In the genomic region with DNA sequence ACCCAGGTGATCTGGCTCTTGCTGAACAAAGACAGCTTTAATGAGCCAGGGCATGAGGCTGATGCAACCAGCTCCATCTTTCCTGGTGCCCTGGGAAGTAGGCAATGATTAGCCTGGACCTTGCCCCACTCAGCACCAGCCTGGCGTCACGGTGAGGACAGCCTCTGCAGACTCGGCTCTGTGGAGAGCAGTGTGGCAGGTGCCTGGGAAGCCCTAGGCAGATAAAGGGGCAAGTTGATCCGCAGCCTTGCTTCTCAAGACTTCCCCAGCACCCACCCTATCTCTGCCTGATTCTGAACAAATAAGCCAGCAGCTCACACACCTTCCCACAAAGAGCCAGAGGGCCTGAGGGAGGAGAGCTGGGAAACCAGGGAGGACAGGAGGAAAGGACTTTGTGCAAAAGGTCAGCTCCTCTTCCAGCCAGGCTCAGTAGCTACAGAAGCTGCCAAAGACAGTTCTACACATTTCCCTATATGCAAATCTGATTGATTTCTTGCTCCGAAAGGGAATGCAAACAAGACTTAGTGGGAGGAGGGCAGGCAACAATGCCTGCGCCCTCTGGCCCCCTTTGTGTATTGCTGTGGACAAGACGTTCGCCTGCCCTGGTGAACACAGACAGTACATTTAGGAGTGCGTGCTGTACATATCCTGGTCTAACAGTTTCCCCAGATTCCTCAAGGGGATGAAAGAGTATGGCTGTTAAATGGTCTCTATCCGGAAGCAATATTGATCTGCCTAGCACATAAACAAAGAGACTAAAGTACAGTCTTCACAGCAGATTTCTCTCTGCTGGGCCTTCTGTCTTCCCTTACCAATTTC, we compare ENCODE assay signal across 10 cellular contexts.
DNase-seq lines count a peak whose midpoint lies in the region; ATAC-seq and TF ChIP-seq lines count a peak whose summit lies in the region.
"Had no signal": no experiment of that assay in that cellular context is flagged by ENCODE, and none has a peak within 500 bp of the region (broad histone marks: within the 10 kb centered on the region; RNA-seq: fewer than 3 reads in every experiment).

No MANE protein-coding gene starts in this region.

- TF ChIP-seq CTCF in SK-N-SH (IDR thresholded peaks at IDR 0.05) (no peak), mammary epithelial cell (conservative IDR thresholded peaks at IDR 0.05 in 1 of 2, IDR thresholded peaks at IDR 0.05 in 1 of 2; ENCODE audit: extremely low read depth in 1 of 2, insufficient read depth in 1 of 2, low read depth in 1 of 2, low read length in 2 of 2) (no peak), mucosa of descending colon (IDR thresholded peaks at IDR 0.05) (no peak), vagina (IDR thresholded peaks at IDR 0.05) (no peak)

- TF ChIP-seq EP300 in SK-N-SH (IDR thresholded peaks at IDR 0.05; ENCODE audit: borderline replicate concordance in 1 of 2, low read depth in 1 of 2, low read length in 1 of 2): no peak

- H2AFZ ChIP-seq in SK-N-SH (ENCODE audit: low read depth) (no peak overlapping the region), mammary epithelial cell (ENCODE audit: low read depth, low read length) (no peak overlapping the region)

- no peaks in the 10 kb centered on the region for H3K9me2 ChIP-seq in SK-N-SH

- H4K20me1 ChIP-seq in SK-N-SH (ENCODE audit: insufficient read depth): peaks cover 16% of the 10 kb centered on the region; the same call in 1 of the 2 replicates
- peaks cover 2% of the 10 kb centered on the region for H4K20me1 ChIP-seq in mammary epithelial cell (ENCODE audit: insufficient read depth, low read length)

- H3K4me1 Mint-ChIP-seq in activated naive CD8-positive, alpha-beta T cell treated with anti-CD3 and anti-CD28 coated beads, Interleukin-2, amount 50 U/mL, for 24 hours: peaks cover 26% of the 10 kb centered on the region

- intact Hi-C loops in mammary epithelial cell (cut with micrococcal nuclease) (loop anchor here (5.0 kb wide), 1 partner anchor 171 kb away; the partner anchor contains the start of gene FNBP1L), mucosa of descending colon (cut with DNase I, micrococcal nuclease) (no loop called here), vagina (cut with DNase I) (no loop called here), posterior vena cava (cut with DNase I) (no loop called here)

- peak overlapping the region; percentile 60 for H3K4me2 ChIP-seq in SK-N-SH
- peak overlapping the region; percentile 76 for H3K4me2 ChIP-seq in mammary epithelial cell (ENCODE audit: insufficient read depth, low read depth, low read length)

- H3K36me3 ChIP-seq in SK-N-SH (replicated peaks in 1 of 2; ENCODE audit: control insufficient read depth in 1 of 2, insufficient read depth in 2 of 2, low read length in 1 of 2) (no peaks in the 10 kb centered on the region), mammary epithelial cell (ENCODE audit: insufficient read depth, low read length) (peaks cover 8% of the 10 kb centered on the region), mucosa of descending colon (ENCODE audit: low read depth) (no peaks in the 10 kb centered on the region), vagina (no peaks in the 10 kb centered on the region)

- no peaks in the 10 kb centered on the region for H3K9me3 Mint-ChIP-seq in activated naive CD8-positive, alpha-beta T cell treated with anti-CD3 and anti-CD28 coated beads, Interleukin-2, amount 50 U/mL, for 24 hours
- H3K9me3 Mint-ChIP-seq: naive thymus-derived CD4-positive, alpha-beta T cell had no signal

- peaks cover 5% of the 10 kb centered on the region for H3K27me3 Mint-ChIP-seq in activated naive CD8-positive, alpha-beta T cell treated with anti-CD3 and anti-CD28 coated beads, Interleukin-2, amount 50 U/mL, for 24 hours

- H3K27me3 ChIP-seq in SK-N-SH (ENCODE audit: insufficient read depth) (no peaks in the 10 kb centered on the region), mammary epithelial cell (ENCODE audit: insufficient read depth, low read length) (no peaks in the 10 kb centered on the region), vagina (no peaks in the 10 kb centered on the region)

- no TSS peak for BruUV-seq in mammary epithelial cell (replicated peaks; lab: Mats Ljungman, UMichigan)

- ATAC-seq in SK-N-SH treated with all-trans-retinoic acid at 6 μM for 48 hours (no peak), mucosa of descending colon (peak; percentile 84)
- no peak for ATAC-seq in activated naive CD8-positive, alpha-beta T cell treated with anti-CD3 and anti-CD28 coated beads, Interleukin-2, amount 50 U/mL, for 24 hours
- ATAC-seq: naive thymus-derived CD4-positive, alpha-beta T cell had no signal

- peaks cover 98% of the 10 kb centered on the region for H3K79me2 ChIP-seq in SK-N-SH (ENCODE audit: insufficient read depth)
- peaks cover 97% of the 10 kb centered on the region for H3K79me2 ChIP-seq in mammary epithelial cell (ENCODE audit: insufficient read depth, low read length)

- no peak for TF ChIP-seq POLR2A in vagina (IDR thresholded peaks at IDR 0.05)

- no peak overlapping the region for H3K27ac Mint-ChIP-seq in activated naive CD8-positive, alpha-beta T cell treated with anti-CD3 and anti-CD28 coated beads, Interleukin-2, amount 50 U/mL, for 24 hours
- H3K27ac Mint-ChIP-seq: naive thymus-derived CD4-positive, alpha-beta T cell had no signal

- in situ Hi-C loops in mammary epithelial cell (cut with MboI; ENCODE audit: low sequenced_read_pairs in 2 of 2): no loop called here

- no peak for TF ChIP-seq RAD21 in SK-N-SH (IDR thresholded peaks at IDR 0.05; ENCODE audit: low read length)

- peak overlapping the region; percentile 97 to 98 for H3K27ac ChIP-seq in SK-N-SH (ENCODE audit: low read depth in 2 of 2, low read length in 1 of 2)
- H3K27ac ChIP-seq in mammary epithelial cell (ENCODE audit: insufficient read depth, low read depth, low read length): peak overlapping the region; percentile 73
- H3K27ac ChIP-seq in vagina: peak overlapping the region; percentile 42

- H3K9me3 ChIP-seq in SK-N-SH (no peaks in the 10 kb centered on the region), mammary epithelial cell (replicated peaks; ENCODE audit: insufficient read depth, low read length) (peaks cover 3% of the 10 kb centered on the region), mucosa of descending colon (no peaks in the 10 kb centered on the region), vagina (no peaks in the 10 kb centered on the region)

- H3K4me1 ChIP-seq in SK-N-SH (ENCODE audit: control insufficient read depth in 1 of 2, insufficient read depth in 2 of 2, low read depth in 1 of 2, low read length in 1 of 2) (peaks cover 81 to 85% of the 10 kb centered on the region in 2 experiments), mammary epithelial cell (ENCODE audit: insufficient read depth, low read length) (peaks cover 96% of the 10 kb centered on the region), mucosa of descending colon (ENCODE audit: low read depth) (peaks cover 56% of the 10 kb centered on the region), vagina (peaks cover 55% of the 10 kb centered on the region)

- H3K4me3 ChIP-seq in SK-N-SH (ENCODE audit: low read depth in 2 of 2, low read length in 1 of 2): no peak overlapping the region
- H3K4me3 ChIP-seq in mammary epithelial cell (replicated peaks in 1 of 3; ENCODE audit: insufficient read depth in 1 of 3, low read depth in 2 of 3, low read length in 3 of 3): no peak overlapping the region
- H3K4me3 ChIP-seq in mucosa of descending colon: no peak overlapping the region
- H3K4me3 ChIP-seq in vagina: no peak overlapping the region

- no peak for DNase-seq in SK-N-SH
- no peak for DNase-seq in mammary epithelial cell
- DNase-seq in mucosa of descending colon: peak; percentile 83 to 88 (median 87)
- no peak for DNase-seq in vagina (ENCODE audit: extremely low spot score in 2 of 2)
- no peak for DNase-seq in activated naive CD8-positive, alpha-beta T cell treated with anti-CD3 and anti-CD28 coated beads, Interleukin-2, amount 50 U/mL, for 24 hours
- no peak for DNase-seq in posterior vena cava (ENCODE audit: low spot score)
- DNase-seq in Kasumi-1 (lab: John Stamatoyannopoulos, UW): no peak
- DNase-seq: naive thymus-derived CD4-positive, alpha-beta T cell; NCI-H2171 treated with DMSO at 0.1 percent for 48 hours had no signal

- POLR2A ChIA-PET in SK-N-SH (lab: Yijun Ruan, JAX): interaction anchor here (0.7 to 1.8 kb wide), 8 partner anchors 9 to 230 kb away, joined by 3 to 8 read pairs (median 4); partner anchors contain the start of gene FNBP1L

- H3F3A ChIP-seq in SK-N-SH (replicated peaks; ENCODE audit: insufficient read depth): peaks cover 70% of the 10 kb centered on the region

- H3K9ac ChIP-seq in SK-N-SH (peak overlapping the region; percentile 52; the same call in 1 of the 2 replicates), mammary epithelial cell (ENCODE audit: insufficient read depth, low read length) (peak overlapping the region; percentile 57)

- H3K36me3 Mint-ChIP-seq in activated naive CD8-positive, alpha-beta T cell treated with anti-CD3 and anti-CD28 coated beads, Interleukin-2, amount 50 U/mL, for 24 hours (ENCODE audit: low read depth): no peaks in the 10 kb centered on the region
- H3K36me3 Mint-ChIP-seq: naive thymus-derived CD4-positive, alpha-beta T cell had no signal

- H3K4me3 Mint-ChIP-seq in activated naive CD8-positive, alpha-beta T cell treated with anti-CD3 and anti-CD28 coated beads, Interleukin-2, amount 50 U/mL, for 24 hours: no peak overlapping the region
- H3K4me3 Mint-ChIP-seq: naive thymus-derived CD4-positive, alpha-beta T cell had no signal

- CTCF ChIA-PET in SK-N-SH (lab: Yijun Ruan, JAX): interaction anchor here (0.6 to 28.6 kb wide), 10 partner anchors 8 to 314 kb away, joined by 3 to 591 read pairs (median 4); no protein-coding TSS in a partner anchor
- CTCF ChIA-PET in mammary epithelial cell (lab: Charles Lee; ENCODE audit: low non-redundant PET): interaction anchor here (0.5 kb wide), 1 partner anchor 226 kb away, joined by 8 read pairs; no protein-coding TSS in a partner anchor

- dilution Hi-C loops in mammary epithelial cell (cut with HindIII; ENCODE audit: low sequenced_read_pairs): loop anchor here (5.0 to 10.0 kb wide), 2 partner anchors 54 to 117 kb away; no protein-coding TSS in a partner anchor

- 90% methylated on average over 7 of the region's 10 CpGs for WGBS in SK-N-SH (ENCODE audit: low lambda C conversion rate)
- WGBS in mammary epithelial cell (ENCODE audit: low coverage, missing lambda C conversion rate): 49% methylated on average over 10 of the region's 10 CpGs

TF ChIP-seq in SK-N-SH, 30 proteins besides CTCF, POLR2A, EP300 and RAD21:
- TF ChIP-seq TAF1 (IDR thresholded peaks at IDR 0.05; ENCODE audit: borderline replicate concordance, low read depth, low read length) (no peak), RFX5 (IDR thresholded peaks at IDR 0.05; ENCODE audit: low read length) (no peak), JUND (IDR thresholded peaks at IDR 0.05) (no peak)
TF ChIP-seq in SK-N-SH: peak in this region for 0.

TF ChIP-seq in SK-N-SH treated with all-trans-retinoic acid at 6 μM for 48 hours, 23 proteins besides CTCF, POLR2A, EP300 and RAD21 (continues in another document):
- TF ChIP-seq TCF4 (CRISPR knock-in tag; IDR thresholded peaks at IDR 0.05; ENCODE audit: borderline replicate concordance): no peak
- TF ChIP-seq ZFP30 (CRISPR knock-in tag; IDR thresholded peaks at IDR 0.05): no peak

Comparison
In these comparisons a context has a peak if more than half of its experiments do, and no peak if none do; other contexts are left out.
1. DNase-seq: peak in mucosa of descending colon (3 of 3); none in SK-N-SH (single experiment), mammary epithelial cell (single experiment), vagina (0 of 2), activated naive CD8-positive, alpha-beta T cell treated with anti-CD3 and anti-CD28 coated beads, Interleukin-2, amount 50 U/mL, for 24 hours (single experiment), posterior vena cava (single experiment) and Kasumi-1 (0 of 2).
2. H3K27ac ChIP-seq: peak in every context shown above with its lines; median percentile 98 in SK-N-SH; 73 in mammary epithelial cell; 42 in vagina.